Comparison of ENCODE assay signal across 2 cellular contexts in genomic region chr7:44823266-44823781, GRCh38.
A peak's percentile ranks its signal among the peaks of the same experiment; 100 is the strongest.
TF ChIP-seq lines count a peak whose summit lies in the region.

No MANE protein-coding gene starts in this region.

TF ChIP-seq in SK-N-SH, 30 proteins besides CTCF, POLR2A, EP300 and RAD21:
- 0 out of 2 replicates have a peak, but pooled peaks have one; percentile 32 for TF ChIP-seq POLR2AphosphoS5 (IDR thresholded peaks at IDR 0.05; ENCODE audit: low read depth, low read length)
- no peak for TF ChIP-seq RCOR1 (IDR thresholded peaks at IDR 0.05; ENCODE audit: low read length)
TF ChIP-seq in SK-N-SH: peak in this region for 1.

TF ChIP-seq in endothelial cell of umbilical vein, 7 proteins besides CTCF, POLR2A, EP300 and RAD21:
- TF ChIP-seq EZH2 (IDR thresholded peaks at IDR 0.05; ENCODE audit: borderline replicate concordance, low read depth, low read length, severe bottlenecking), result no peak
- TF ChIP-seq MYC (IDR thresholded peaks at IDR 0.05; ENCODE audit: low read depth, low read length), result no peak
- TF ChIP-seq POLR2AphosphoS5 (IDR thresholded peaks at IDR 0.05; ENCODE audit: insufficient read depth, low read depth, low read length), result no peak
- TF ChIP-seq JUN (IDR thresholded peaks at IDR 0.05; ENCODE audit: borderline replicate concordance, insufficient read depth, insufficient read length, low read depth), result no peak
- no peak for TF ChIP-seq FOS (IDR thresholded peaks at IDR 0.05; ENCODE audit: borderline replicate concordance, insufficient read depth, low read length)
TF ChIP-seq in endothelial cell of umbilical vein: peak in this region for 0.
